In genomic region chr4:185134176-185134869, GRCh38 we compare ENCODE assay signal across 8 cellular contexts. TPM values are rescaled to one million over a fixed set of nuclear protein-coding genes. Genes with fewer than 3 reads are reported as not detected.
DNase-seq lines count a peak whose midpoint lies in the region; ATAC-seq and TF ChIP-seq lines count a peak whose summit lies in the region.

No MANE protein-coding gene starts in this region.

- no peaks in the 10 kb centered on the region for H3K79me2 ChIP-seq in fibroblast of lung (ENCODE audit: control insufficient read depth, insufficient read depth, low read length)

- no peak overlapping the region for H3K4me2 ChIP-seq in fibroblast of lung (ENCODE audit: extremely low read depth, insufficient read depth, low read length)

- DNase-seq in Caco-2 (peak in 1 of 2 experiments; percentile 41), KBM-7 (peak; percentile 57), SKM-1 (lab: John Stamatoyannopoulos, UW; ENCODE audit: unreplicated experiment) (peak; percentile 33), fibroblast of lung (ENCODE audit: low read depth in 2 of 2) (peak; percentile 33 to 77), neural crest cell (ENCODE audit: low read depth, low spot score) (no peak), mucosa of gallbladder (ENCODE audit: low spot score) (no peak)
- no peak for DNase-seq in stimulated activated CD4-positive, alpha-beta T cell treated with anti-CD3 and anti-CD28 coated beads, Interleukin-2, amount 100 ng/mL, for 24 hours

- no peak overlapping the region for H3K27ac ChIP-seq in fibroblast of lung (ENCODE audit: insufficient read depth, low read length)

- no peaks in the 10 kb centered on the region for H3K36me3 Mint-ChIP-seq in Caco-2 (ENCODE audit: insufficient read depth, unreplicated experiment)
- H3K36me3 Mint-ChIP-seq in neural crest cell (ENCODE audit: low read depth): no peaks in the 10 kb centered on the region

- H3K4me3 Mint-ChIP-seq in Caco-2 (ENCODE audit: unreplicated experiment): no peak overlapping the region
- H3K4me3 Mint-ChIP-seq in neural crest cell: peak overlapping the region; percentile 20

- no peak overlapping the region for H2AFZ ChIP-seq in fibroblast of lung (ENCODE audit: low read length)

- H3K27me3 Mint-ChIP-seq in Caco-2 (ENCODE audit: insufficient read depth, unreplicated experiment) (peaks cover 3% of the 10 kb centered on the region), neural crest cell (ENCODE audit: low read depth) (peaks cover 3% of the 10 kb centered on the region)

- BruUV-seq in Caco-2 (replicated peaks; lab: Mats Ljungman, UMichigan): no TSS peak

- H3K9me3 ChIP-seq in Caco-2 (no peaks in the 10 kb centered on the region), fibroblast of lung (ENCODE audit: control insufficient read depth, insufficient read depth, low read depth, low read length) (no peaks in the 10 kb centered on the region)

- H3K4me1 Mint-ChIP-seq in Caco-2 (ENCODE audit: low read depth, unreplicated experiment) (no peaks in the 10 kb centered on the region), neural crest cell (peaks cover 6% of the 10 kb centered on the region)

- intact Hi-C loops in Caco-2 (cut with micrococcal nuclease; ENCODE audit: unreplicated experiment): loop anchor here (1.0 kb wide), 4 partner anchors 8 to 129 kb away; no protein-coding TSS in a partner anchor

- TF ChIP-seq CTCF in Caco-2 (IDR thresholded peaks at IDR 0.05; ENCODE audit: insufficient read depth in 1 of 2, low read depth in 1 of 2, low read length in 1 of 2, severe bottlenecking in 1 of 2, unreplicated experiment in 1 of 2): peak; percentile 43 to 74
- TF ChIP-seq CTCF in fibroblast of lung (conservative IDR thresholded peaks at IDR 0.05 in 1 of 2, IDR thresholded peaks at IDR 0.05 in 1 of 2; ENCODE audit: low read depth in 1 of 2, low read length in 2 of 2): peak; percentile 49 to 54
- TF ChIP-seq CTCF in neural crest cell (conservative IDR thresholded peaks at IDR 0.05): peak; percentile 90

- H3K4me1 ChIP-seq in Caco-2 (no peaks in the 10 kb centered on the region), fibroblast of lung (ENCODE audit: control insufficient read depth, extremely low read depth, insufficient read depth, low read length) (no peaks in the 10 kb centered on the region)

- H4K20me1 ChIP-seq in fibroblast of lung (ENCODE audit: control insufficient read depth, extremely low read depth, insufficient read depth, low read length): no peaks in the 10 kb centered on the region

- no peaks in the 10 kb centered on the region for H3K27me3 ChIP-seq in Caco-2 (replicated peaks; ENCODE audit: control insufficient read depth, insufficient read depth, low read length)
- H3K27me3 ChIP-seq in fibroblast of lung (ENCODE audit: control insufficient read depth, insufficient read depth, low read length): no peaks in the 10 kb centered on the region

- ATAC-seq in GM19395 (IDR thresholded peaks at IDR 0.05; ENCODE audit: unreplicated experiment): peak; percentile 78

- in situ Hi-C loops in KBM-7 (cut with MboI; ENCODE audit: low pct_unique_long_range_greater_than_20kb, low sequenced_read_pairs): no loop called here

- H3K36me3 ChIP-seq in Caco-2 (ENCODE audit: control insufficient read depth, insufficient read depth, low read length): no peaks in the 10 kb centered on the region
- H3K36me3 ChIP-seq in fibroblast of lung (ENCODE audit: control insufficient read depth, insufficient read depth, low read length): no peaks in the 10 kb centered on the region

- H3K9ac ChIP-seq in fibroblast of lung (ENCODE audit: insufficient read depth, low read length): no peak overlapping the region

- H3K9me3 Mint-ChIP-seq in Caco-2 (ENCODE audit: unreplicated experiment): no peaks in the 10 kb centered on the region
- H3K9me3 Mint-ChIP-seq in neural crest cell: no peaks in the 10 kb centered on the region

- CTCF ChIA-PET in Caco-2 (lab: Charles Lee): interaction anchor here (0.6 to 1.4 kb wide), 18 partner anchors 9 to 870 kb away, joined by 3 to 26 read pairs (median 3); partner anchors contain the start of gene SLC25A4

- POLR2A ChIA-PET in Caco-2 (lab: Charles Lee): interaction anchor here (1.1 kb wide), 1 partner anchor 9 kb away, joined by 4 read pairs; the partner anchor contains the start of gene SLC25A4

- H3K27ac Mint-ChIP-seq in Caco-2 (ENCODE audit: unreplicated experiment) (no peak overlapping the region), neural crest cell (ENCODE audit: unreplicated experiment) (no peak overlapping the region)

- H3K4me3 ChIP-seq in Caco-2 (ENCODE audit: low read depth, low read length) (no peak overlapping the region), fibroblast of lung (replicated peaks in 1 of 4; ENCODE audit: control extremely low read depth in 1 of 4, insufficient read depth in 1 of 4, low read depth in 3 of 4, low read length in 4 of 4) (no peak overlapping the region)

RNA-seq across cellular contexts. Expression of gene SLC25A4, which starts 8.7 kb away (rescaled TPM):
- total RNA-seq in Caco-2 (2022) (24.1 and 24.6 TPM in 2 replicates), fibroblast of lung (9.0 and 11.4 TPM in 2 replicates), neural crest cell (24.1 and 25.0 TPM in 2 replicates), mucosa of gallbladder (58.9 TPM)
- 14.6 and 18.1 TPM in 2 replicates for polyA plus RNA-seq in fibroblast of lung
- polyA plus RNA-seq in fibroblast of lung (2012): 14.2 and 20.4 TPM in 2 replicates
- polyA minus RNA-seq in fibroblast of lung (ENCODE audit: low replicate concordance): 6.8 and 16.5 TPM in 2 replicates

Comparison
In these comparisons a context has a peak if more than half of its experiments do, and no peak if none do; other contexts are left out.
1. DNase-seq: peak in KBM-7 (single experiment), SKM-1 (single experiment) and fibroblast of lung (2 of 2); none in neural crest cell (single experiment), mucosa of gallbladder (single experiment) and stimulated activated CD4-positive, alpha-beta T cell treated with anti-CD3 and anti-CD28 coated beads, Interleukin-2, amount 100 ng/mL, for 24 hours (0 of 2).
2. Peak in every context shown above with its lines, with median percentiles within 50 percentile points of each other: CTCF ChIP-seq.